1 cellular context compared by ENCODE assay signal in the genomic region with DNA sequence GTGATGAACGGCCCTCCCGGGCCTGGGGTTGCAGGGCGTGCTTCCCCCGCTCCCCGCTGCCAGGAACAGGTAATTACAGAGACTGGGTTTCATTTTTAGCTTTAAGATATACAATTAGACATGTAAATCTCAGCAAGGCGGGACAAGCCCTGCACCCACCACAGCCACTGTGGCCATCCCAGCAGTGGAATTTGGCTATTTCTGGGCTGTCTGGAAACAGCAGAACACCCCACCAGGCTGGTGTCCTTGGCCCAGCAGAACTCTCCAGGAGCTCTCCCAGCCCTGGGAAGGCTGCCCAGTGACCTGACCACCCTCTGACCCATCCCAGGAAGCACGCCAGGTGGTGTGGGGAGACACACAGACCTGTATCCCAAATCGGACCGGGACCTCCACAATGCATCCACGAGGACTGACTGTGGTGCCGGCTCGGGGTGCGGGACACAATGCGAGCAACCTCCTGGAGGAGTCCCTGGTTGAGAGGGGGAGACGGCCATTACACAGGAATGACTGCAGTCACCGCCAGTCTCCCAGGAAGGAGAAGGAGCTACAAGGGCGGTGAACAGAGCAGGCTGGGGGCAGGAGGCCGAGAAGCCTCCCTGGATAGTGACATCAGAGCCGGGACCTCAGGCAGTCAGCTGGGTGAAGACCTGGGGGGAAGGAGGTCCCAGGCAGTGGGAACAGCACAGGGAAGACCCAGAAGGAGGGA.
TF ChIP-seq lines count a peak whose summit lies in the region.

No MANE protein-coding gene starts in this region.

TF ChIP-seq in GM23338, 12 proteins besides CTCF, POLR2A, EP300 and RAD21 (continued from another document):
- no peak for TF ChIP-seq ZNF462 (CRISPR knock-in tag; IDR thresholded peaks at IDR 0.05)
- TF ChIP-seq EZH2phosphoT487 (IDR thresholded peaks at IDR 0.05; ENCODE audit: unreplicated experiment): no peak
- no peak for TF ChIP-seq EZH2 (IDR thresholded peaks at IDR 0.05; ENCODE audit: low read depth, unreplicated experiment)
- TF ChIP-seq REST (IDR thresholded peaks at IDR 0.05; ENCODE audit: unreplicated experiment): no peak
- no peak for TF ChIP-seq ZNF331 (CRISPR knock-in tag; IDR thresholded peaks at IDR 0.05; ENCODE audit: low read depth)
- TF ChIP-seq ETS1 (IDR thresholded peaks at IDR 0.05): no peak
- TF ChIP-seq ZNF114 (CRISPR knock-in tag; IDR thresholded peaks at IDR 0.05): no peak
- TF ChIP-seq NANOG (IDR thresholded peaks at IDR 0.05; ENCODE audit: borderline replicate concordance): no peak
